ENCODE assay signal across 35 cellular contexts in genomic region chr7:33793616-33794015, GRCh38.
"Had no signal": no experiment of that assay in that cellular context is flagged by ENCODE, and none has a peak within 500 bp of the region (broad histone marks: within the 10 kb centered on the region; RNA-seq: fewer than 3 reads in every experiment).

No MANE protein-coding gene starts in this region.

- H3K9me3 ChIP-seq: MG63 had no signal

- H3K4me3 ChIP-seq: MG63 had no signal

- H3K27me3 ChIP-seq: MG63 had no signal

- H3K27ac ChIP-seq: KMS-11 had no signal

- DNase-seq: Karpas-422, Kasumi-1, KG1, MG63, MM.1S, MV-4-11, NCI-H1048, NCI-H1092, NCI-H1092 treated with DMSO at 0.1 percent for 48 hours, NCI-H1105, NCI-H1105 treated with DMSO at 0.1 percent for 48 hours, NCI-H1417, NCI-H1417 treated with DMSO at 0.1 percent for 48 hours, NCI-H1436, NCI-H1436 treated with DMSO at 0.1 percent for 48 hours, NCI-H146, NCI-H1694, NCI-H1694 treated with DMSO at 0.1 percent for 48 hours, NCI-H187, NCI-H187 treated with DMSO at 0.1 percent for 48 hours, NCI-H1930, NCI-H2029, NCI-H2029 treated with DMSO at 0.1 percent for 48 hours, NCI-H2081, NCI-H2081 treated with DMSO at 0.1 percent for 48 hours, NCI-H2107, NCI-H2171, NCI-H2171 treated with DMSO at 0.1 percent for 48 hours, NCI-H2227 treated with DMSO at 0.1 percent for 48 hours, NCI-H226, NCI-H345, NCI-H446, NCI-H446 treated with DMSO at 0.1 percent for 48 hours, NCI-H510A had no signal

- H3K9ac ChIP-seq: KMS-11 had no signal

- H3K36me3 ChIP-seq: MG63 had no signal

- H3K4me2 ChIP-seq: KMS-11 had no signal
